In genomic region chr22:20805972-20806471, GRCh38 we compare ENCODE assay signal across 1 cellular context.
TF ChIP-seq lines count a peak whose summit lies in the region.

No MANE protein-coding gene starts in this region.

TF ChIP-seq in K562, 482 proteins besides CTCF, POLR2A, EP300 and RAD21 (continued from another document):
- TF ChIP-seq ATF3 (IDR thresholded peaks at IDR 0.05) (peak; percentile 95), ATF3 (CRISPR knock-in tag; conservative IDR thresholded peaks at IDR 0.05) (peak; percentile 51), RBM14 (IDR thresholded peaks at IDR 0.05; ENCODE audit: borderline replicate concordance, insufficient read depth, low read depth, low read length) (no peak), HMG20B (CRISPR knock-in tag; IDR thresholded peaks at IDR 0.05) (0 out of 2 replicates have a peak, but pooled peaks have one; percentile 35), HDAC2 (IDR thresholded peaks at IDR 0.05) (peak; percentile 2; the same call in 1 of the 2 replicates), FOSL1 (tag; conservative IDR thresholded peaks at IDR 0.05) (peak; percentile 95), SMARCE1 (IDR thresholded peaks at IDR 0.05) (peak; percentile 88), MAFK (IDR thresholded peaks at IDR 0.05; ENCODE audit: low read length) (peak; percentile 63), HDGF (IDR thresholded peaks at IDR 0.05) (0 out of 2 replicates have a peak, but pooled peaks have one; percentile 25), FOXP1 (CRISPR knock-in tag; IDR thresholded peaks at IDR 0.05) (no peak), SAP30 (IDR thresholded peaks at IDR 0.05; ENCODE audit: borderline replicate concordance, insufficient read depth, low read depth, low read length, poor library complexity, severe bottlenecking) (no peak), GATA2 (CRISPR knock-in tag; IDR thresholded peaks at IDR 0.05) (0 out of 2 replicates have a peak, but pooled peaks have one; percentile 7), NFXL1 (CRISPR knock-in tag; IDR thresholded peaks at IDR 0.05) (no peak), SMARCB1 (IDR thresholded peaks at IDR 0.05; ENCODE audit: insufficient read length, low read depth) (no peak), ARID1B (IDR thresholded peaks at IDR 0.05) (peak; percentile 79), CBX3 (IDR thresholded peaks at IDR 0.05; ENCODE audit: borderline replicate concordance in 1 of 2, low read length in 2 of 2) (no peak), CTCFL (IDR thresholded peaks at IDR 0.05; ENCODE audit: borderline replicate concordance, insufficient read depth, low read depth, low read length, poor library complexity, severe bottlenecking) (no peak), JUND (IDR thresholded peaks at IDR 0.05; ENCODE audit: borderline replicate concordance, low read depth, low read length) (peak; percentile 95), JUND (tag; IDR thresholded peaks at IDR 0.05; ENCODE audit: borderline replicate concordance, low read depth, low read length) (peak; percentile 96; the same call in 2 of the 3 replicates)
